In the genomic region with DNA sequence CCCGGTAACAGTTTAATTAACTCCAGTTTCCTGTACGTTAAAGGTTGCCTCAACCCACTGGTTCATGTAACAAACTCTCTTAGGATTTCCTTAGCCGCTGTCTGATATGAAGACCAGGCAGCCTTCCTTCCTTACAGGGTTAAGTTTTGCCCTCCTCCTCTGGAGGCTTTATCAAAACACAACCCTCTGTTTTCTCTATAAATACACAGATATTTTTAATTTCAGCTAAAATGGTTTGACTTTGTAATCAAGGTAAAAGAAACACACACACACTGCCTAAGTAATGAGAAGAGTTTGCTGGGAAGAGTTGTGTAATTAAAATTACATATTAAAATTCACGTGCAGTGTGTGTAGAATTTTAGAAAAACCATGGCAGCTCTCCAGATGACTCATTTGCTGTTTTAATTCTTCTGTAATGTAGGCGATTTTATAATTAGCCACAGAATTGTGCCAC, we compare ENCODE assay signal across 12 cellular contexts.
DNase-seq lines count a peak whose midpoint lies in the region; ATAC-seq and TF ChIP-seq lines count a peak whose summit lies in the region.
"Had no signal": no experiment of that assay in that cellular context is flagged by ENCODE, and none has a peak within 500 bp of the region (broad histone marks: within the 10 kb centered on the region; RNA-seq: fewer than 3 reads in every experiment).

No MANE protein-coding gene starts in this region.

- TF ChIP-seq CTCF in choroid plexus epithelial cell (conservative IDR thresholded peaks at IDR 0.05; ENCODE audit: low read depth, low read length) = no peak
- no peak for TF ChIP-seq CTCF in mesothelial cell of epicardium (IDR thresholded peaks at IDR 0.05; ENCODE audit: unreplicated experiment)

- H3K9me3 Mint-ChIP-seq in mesothelial cell of epicardium = peaks cover 5% of the 10 kb centered on the region
- peaks cover 2% of the 10 kb centered on the region for H3K9me3 Mint-ChIP-seq in activated CD8-positive, alpha-beta memory T cell treated with anti-CD3 and anti-CD28 coated beads, Interleukin-2, amount 10 ng/mL, durations not matched to agents 7 days and 5 days (ENCODE audit: low read depth)

- no peaks in the 10 kb centered on the region for H3K36me3 Mint-ChIP-seq in mesothelial cell of epicardium
- H3K36me3 Mint-ChIP-seq in activated CD8-positive, alpha-beta memory T cell treated with anti-CD3 and anti-CD28 coated beads, Interleukin-2, amount 10 ng/mL, durations not matched to agents 7 days and 5 days = no peaks in the 10 kb centered on the region

- no peak overlapping the region for H3K4me3 Mint-ChIP-seq in mesothelial cell of epicardium
- H3K4me3 Mint-ChIP-seq in activated CD8-positive, alpha-beta memory T cell treated with anti-CD3 and anti-CD28 coated beads, Interleukin-2, amount 10 ng/mL, durations not matched to agents 7 days and 5 days = no peak overlapping the region

- H3K27ac Mint-ChIP-seq in mesothelial cell of epicardium = peak overlapping the region; percentile 85
- no peak overlapping the region for H3K27ac Mint-ChIP-seq in activated CD8-positive, alpha-beta memory T cell treated with anti-CD3 and anti-CD28 coated beads, Interleukin-2, amount 10 ng/mL, durations not matched to agents 7 days and 5 days

- in situ Hi-C loops in Caki2 (cut with HindIII; ENCODE audit: low pct_unique_long_range_greater_than_20kb, low sequenced_read_pairs) = no loop called here

- H3K4me3 ChIP-seq in choroid plexus epithelial cell (ENCODE audit: low read depth, low read length) = no peak overlapping the region
- H3K4me3 ChIP-seq: stomach had no signal

- CTCF ChIA-PET in activated CD8-positive, alpha-beta memory T cell treated with anti-CD3 and anti-CD28 coated beads, Interleukin-2, amount 10 ng/mL, durations not matched to agents 7 days and 5 days (lab: Charles Lee) = no interaction called here

- no peaks in the 10 kb centered on the region for H3K27me3 Mint-ChIP-seq in mesothelial cell of epicardium (ENCODE audit: low read depth)
- H3K27me3 Mint-ChIP-seq in activated CD8-positive, alpha-beta memory T cell treated with anti-CD3 and anti-CD28 coated beads, Interleukin-2, amount 10 ng/mL, durations not matched to agents 7 days and 5 days = no peaks in the 10 kb centered on the region

- ATAC-seq in activated CD8-positive, alpha-beta memory T cell treated with anti-CD3 and anti-CD28 coated beads, Interleukin-2, amount 10 ng/mL, durations not matched to agents 7 days and 5 days = no peak
- no peak for ATAC-seq in GM21390 (IDR thresholded peaks at IDR 0.05; ENCODE audit: unreplicated experiment)

- H3K4me1 Mint-ChIP-seq in mesothelial cell of epicardium = peaks cover 36% of the 10 kb centered on the region
- H3K4me1 Mint-ChIP-seq in activated CD8-positive, alpha-beta memory T cell treated with anti-CD3 and anti-CD28 coated beads, Interleukin-2, amount 10 ng/mL, durations not matched to agents 7 days and 5 days = no peaks in the 10 kb centered on the region

- peak; percentile 40 for DNase-seq in Caki2 (ENCODE audit: low read depth)
- DNase-seq in LHCN-M2 (ENCODE audit: low read depth) = peak; percentile 19
- peak; percentile 41 for DNase-seq in choroid plexus epithelial cell (ENCODE audit: low read depth)
- no peak for DNase-seq in mesothelial cell of epicardium (ENCODE audit: low spot score in 2 of 2, unreplicated experiment in 2 of 2)
- DNase-seq in activated CD8-positive, alpha-beta memory T cell treated with anti-CD3 and anti-CD28 coated beads, Interleukin-2, amount 10 ng/mL, durations not matched to agents 7 days and 5 days = no peak
- no peak for DNase-seq in pons (ENCODE audit: low spot score)
- no peak for DNase-seq in NCI-H1930 (lab: John Stamatoyannopoulos, UW)
- DNase-seq: activated CD4-positive, alpha-beta T cell treated with anti-CD3 and anti-CD28 coated beads for 1 hour; activated effector memory CD4-positive, alpha-beta T cell treated with Interleukin-2 at 50 U/mL for 16 hours; dorsolateral prefrontal cortex; stomach had no signal

Comparison
In these comparisons a context has a peak if more than half of its experiments do, and no peak if none do; other contexts are left out.
1. DNase-seq: peak in Caki2 (single experiment), LHCN-M2 (single experiment) and choroid plexus epithelial cell (single experiment); none in mesothelial cell of epicardium (0 of 2), activated CD8-positive, alpha-beta memory T cell treated with anti-CD3 and anti-CD28 coated beads, Interleukin-2, amount 10 ng/mL, durations not matched to agents 7 days and 5 days (single experiment), pons (single experiment) and NCI-H1930 (0 of 2).